In genomic region chr15:87477056-87477455, GRCh38 we compare ENCODE assay signal across 29 cellular contexts.
"Had no signal": no experiment of that assay in that cellular context is flagged by ENCODE, and none has a peak within 500 bp of the region (broad histone marks: within the 10 kb centered on the region; RNA-seq: fewer than 3 reads in every experiment).

No MANE protein-coding gene starts in this region.

- H3K4me1 ChIP-seq: adrenal gland, body of pancreas, Peyer's patch, SJSA1 had no signal

- H3K4me3 ChIP-seq: adrenal gland, body of pancreas, Peyer's patch, SJSA1 had no signal

- DNase-seq: activated B cell treated with CpG ODN at 0.5 μM for 24 hours; activated CD4-positive, alpha-beta memory T cell treated with anti-CD3 and anti-CD28 coated beads for 36 hours; activated CD4-positive, alpha-beta T cell treated with anti-CD3 and anti-CD28 coated beads for 4 hours; activated CD4-positive, alpha-beta T cell treated with anti-CD3 and anti-CD28 coated beads, Interleukin-2, amount 50 U/mL, for 1 hour; activated CD4-positive, CD25-positive, alpha-beta regulatory T cell treated with anti-CD3 and anti-CD28 coated beads, Interleukin-2, amount 50 U/mL, for 72 hours; activated CD8-positive, alpha-beta memory T cell treated with anti-CD3 and anti-CD28 coated beads, Interleukin-2, amount 50 U/mL, for 4 hours; activated gamma-delta T cell treated with Interleukin-2 at 50 U/mL for 16 hours; activated naive CD4-positive, alpha-beta T cell treated with anti-CD3 and anti-CD28 coated beads for 36 hours; activated T-cell treated with anti-CD3 and anti-CD28 coated beads for 4 hours; activated T-cell treated with anti-CD3 and anti-CD28 coated beads, Interleukin-2, amount 50 U/mL, for 4 hours; Kasumi-1; KG1; NCI-H1436; NCI-H1930; NCI-H2081 treated with DMSO at 0.1 percent for 48 hours; NCI-H524 treated with DMSO at 0.1 percent for 48 hours; RPMI8226 had no signal

- H3K36me3 ChIP-seq: adrenal gland, MG63, Peyer's patch, SJSA1 had no signal

- H3K9me3 Mint-ChIP-seq: activated CD4-positive, alpha-beta memory T cell treated with anti-CD3 and anti-CD28 coated beads for 36 hours; activated T-cell treated with anti-CD3 and anti-CD28 coated beads, Interleukin-2, amount 50 U/mL, for 4 hours; T-helper 1 cell treated with Interleukin-12 subunit alpha and Interleukin-12 subunit beta and Interleukin-4 antibody, amounts not matched to agents 30 μg/mL and 1 μg/mL, for 36 hours; T-helper 2 cell treated with Interferon-gamma antibody and Interleukin-4, amounts not matched to agents 5 μg/mL and 100 μg/mL, for 36 hours had no signal

- H3K4me1 Mint-ChIP-seq: activated B cell treated with CpG ODN at 0.5 μM for 24 hours had no signal

- FAIRE-seq: bronchial epithelial cell had no signal

- H3K27ac ChIP-seq: Peyer's patch, SJSA1, VCaP had no signal

- H3K36me3 Mint-ChIP-seq: activated CD4-positive, alpha-beta memory T cell treated with anti-CD3 and anti-CD28 coated beads for 36 hours; activated naive CD4-positive, alpha-beta T cell treated with anti-CD3 and anti-CD28 coated beads, Interleukin-2, amount 50 U/mL, for 72 hours had no signal

- H3K9me3 ChIP-seq: body of pancreas, MG63, Peyer's patch, SJSA1, SK-N-SH had no signal

- H3K27me3 ChIP-seq: body of pancreas, MG63, Peyer's patch, SJSA1 had no signal

- H3K27ac Mint-ChIP-seq: activated B cell treated with CpG ODN at 0.5 μM for 24 hours; activated CD4-positive, alpha-beta memory T cell treated with anti-CD3 and anti-CD28 coated beads for 36 hours; activated naive CD4-positive, alpha-beta T cell treated with anti-CD3 and anti-CD28 coated beads for 36 hours; activated naive CD4-positive, alpha-beta T cell treated with anti-CD3 and anti-CD28 coated beads, Interleukin-2, amount 50 U/mL, for 72 hours; activated T-helper 1 cell treated with anti-CD3 and anti-CD28 coated beads, Interleukin-12 subunit alpha, Interleukin-12 subunit beta, Interleukin-2, Interleukin-4 antibody, amounts not matched to agents 30 ng/mL and 10 ng/mL and 1 ng/mL, durations not matched to agents 14 hours and 24 hours and 36 hours; T-helper 1 cell treated with Interleukin-12 subunit alpha and Interleukin-12 subunit beta and Interleukin-4 antibody, amounts not matched to agents 30 μg/mL and 1 μg/mL, for 36 hours; T-helper 2 cell treated with Interferon-gamma antibody and Interleukin-4, amounts not matched to agents 5 μg/mL and 100 μg/mL, for 36 hours had no signal

- ATAC-seq: activated naive CD4-positive, alpha-beta T cell treated with anti-CD3 and anti-CD28 coated beads, Interleukin-2, amount 50 U/mL, for 72 hours; activated T-cell treated with anti-CD3 and anti-CD28 coated beads, Interleukin-2, amount 50 U/mL, for 4 hours had no signal

- H3K4me3 Mint-ChIP-seq: activated B cell treated with CpG ODN at 0.5 μM for 24 hours; activated CD4-positive, alpha-beta memory T cell treated with anti-CD3 and anti-CD28 coated beads for 36 hours; activated naive CD4-positive, alpha-beta T cell treated with anti-CD3 and anti-CD28 coated beads for 36 hours; activated T-cell treated with anti-CD3 and anti-CD28 coated beads, Interleukin-2, amount 50 U/mL, for 4 hours; activated T-helper 1 cell treated with anti-CD3 and anti-CD28 coated beads, Interleukin-12 subunit alpha, Interleukin-12 subunit beta, Interleukin-2, Interleukin-4 antibody, amounts not matched to agents 30 ng/mL and 10 ng/mL and 1 ng/mL, durations not matched to agents 14 hours and 24 hours and 36 hours; T-helper 1 cell treated with Interleukin-12 subunit alpha and Interleukin-12 subunit beta and Interleukin-4 antibody, amounts not matched to agents 30 μg/mL and 1 μg/mL, for 36 hours; T-helper 2 cell treated with Interferon-gamma antibody and Interleukin-4, amounts not matched to agents 5 μg/mL and 100 μg/mL, for 36 hours had no signal

- H3K27me3 Mint-ChIP-seq: activated B cell treated with CpG ODN at 0.5 μM for 24 hours; activated CD4-positive, alpha-beta memory T cell treated with anti-CD3 and anti-CD28 coated beads for 36 hours had no signal
